ENCODE assay signal across 14 cellular contexts in genomic region chr22:40727607-40728325, GRCh38. TPM values are rescaled to one million over a fixed set of nuclear protein-coding genes. Genes with fewer than 3 reads are reported as not detected.
DNase-seq lines count a peak whose midpoint lies in the region; ATAC-seq, FAIRE-seq and TF ChIP-seq lines count a peak whose summit lies in the region.
"Had no signal": no experiment of that assay in that cellular context is flagged by ENCODE, and none has a peak within 500 bp of the region (broad histone marks: within the 10 kb centered on the region; RNA-seq: fewer than 3 reads in every experiment).

No MANE protein-coding gene starts in this region.

- no peaks in the 10 kb centered on the region for H3K36me3 ChIP-seq in keratinocyte (ENCODE audit: control insufficient read depth in 2 of 2, extremely low read depth in 1 of 2, insufficient read depth in 2 of 2, low read length in 2 of 2)
- H3K36me3 ChIP-seq in gastroesophageal sphincter = no peaks in the 10 kb centered on the region
- H3K36me3 ChIP-seq: BE2C, left lung had no signal

- 84% methylated on average over 7 of the region's 7 CpGs; no CpG with 5 or more reads in 1 of the 2 donors for WGBS in gastroesophageal sphincter (ENCODE audit: low coverage in 1 of 2), 2 donors

- peak overlapping the region; percentile 73 for H2AFZ ChIP-seq in keratinocyte (ENCODE audit: control insufficient read depth, low read length)

- no peak for TF ChIP-seq POLR2A in gastroesophageal sphincter (IDR thresholded peaks at IDR 0.05)

- no peaks in the 10 kb centered on the region for H3K9me3 Mint-ChIP-seq in activated naive CD4-positive, alpha-beta T cell treated with anti-CD3 and anti-CD28 coated beads, Interleukin-2, amount 50 U/mL, for 24 hours
- H3K9me3 Mint-ChIP-seq in activated CD4-positive, alpha-beta memory T cell treated with anti-CD3 and anti-CD28 coated beads, Interleukin-2, amount 10 ng/mL, durations not matched to agents 7 days and 5 days = no peaks in the 10 kb centered on the region
- peaks cover 4% of the 10 kb centered on the region for H3K9me3 Mint-ChIP-seq in Calu3 (ENCODE audit: low read depth, unreplicated experiment)

- no peak for DNase-seq in activated naive CD4-positive, alpha-beta T cell (lab: John Stamatoyannopoulos, UW)
- DNase-seq in activated CD4-positive, alpha-beta memory T cell treated with anti-CD3 and anti-CD28 coated beads, Interleukin-2, amount 10 ng/mL, durations not matched to agents 7 days and 5 days = no peak
- DNase-seq in keratinocyte (ENCODE audit: low read depth, low spot score) (no peak), SKM-1 treated with dmso at 0.1 percent for 144 hours (lab: John Stamatoyannopoulos, UW; ENCODE audit: unreplicated experiment) (no peak), Calu3 (no peak)
- no peak for DNase-seq in stimulated activated CD4-positive, alpha-beta T cell treated with anti-CD3 and anti-CD28 coated beads, Interleukin-1b, Interleukin-23, amount 100 ng/mL, for 48 hours
- DNase-seq: BE2C, left lung, MV-4-11, NCI-H526 treated with DMSO at 0.1 percent for 48 hours, nucleus accumbens had no signal

- H4K20me1 ChIP-seq in keratinocyte (ENCODE audit: control insufficient read depth, extremely low read depth, insufficient read depth, low read length) = no peaks in the 10 kb centered on the region

- no TSS peak for BruUV-seq in Calu3 (replicated peaks; lab: Mats Ljungman, UMichigan)

- H3K27ac ChIP-seq in keratinocyte (ENCODE audit: control insufficient read depth, insufficient read depth, low read length) (peak overlapping the region; percentile 77), gastroesophageal sphincter (no peak overlapping the region)
- H3K27ac ChIP-seq: HL-60, left lung had no signal

- H3K9ac ChIP-seq in keratinocyte (ENCODE audit: control insufficient read depth, extremely low read depth, insufficient read depth, low read length) = peak overlapping the region; percentile 68

- H3K4me1 Mint-ChIP-seq in activated naive CD4-positive, alpha-beta T cell treated with anti-CD3 and anti-CD28 coated beads, Interleukin-2, amount 50 U/mL, for 24 hours = peaks cover 60% of the 10 kb centered on the region
- peaks cover 48% of the 10 kb centered on the region for H3K4me1 Mint-ChIP-seq in activated CD4-positive, alpha-beta memory T cell treated with anti-CD3 and anti-CD28 coated beads, Interleukin-2, amount 10 ng/mL, durations not matched to agents 7 days and 5 days
- H3K4me1 Mint-ChIP-seq in Calu3 (ENCODE audit: low read depth, unreplicated experiment) = peaks cover 5% of the 10 kb centered on the region

- FAIRE-seq in keratinocyte (lab: Jason Lieb, UNC) = no peak

- H3K4me3 Mint-ChIP-seq in activated naive CD4-positive, alpha-beta T cell treated with anti-CD3 and anti-CD28 coated beads, Interleukin-2, amount 50 U/mL, for 24 hours = peak overlapping the region; percentile 79
- H3K4me3 Mint-ChIP-seq in activated CD4-positive, alpha-beta memory T cell treated with anti-CD3 and anti-CD28 coated beads, Interleukin-2, amount 10 ng/mL, durations not matched to agents 7 days and 5 days = no peak overlapping the region
- H3K4me3 Mint-ChIP-seq in Calu3 (ENCODE audit: low read depth, unreplicated experiment) = no peak overlapping the region

- H3K4me1 ChIP-seq in keratinocyte (ENCODE audit: control insufficient read depth, extremely low read depth, insufficient read depth, low read length) (peaks cover 32% of the 10 kb centered on the region), gastroesophageal sphincter (peaks cover 0 to 7% (median 0%) of the 10 kb centered on the region in 3 donors)

- intact Hi-C loops in Calu3 (cut with micrococcal nuclease; ENCODE audit: unreplicated experiment) = no loop called here

- H3K27me3 ChIP-seq in keratinocyte (ENCODE audit: control insufficient read depth, extremely low read depth, insufficient read depth, low read length) (no peaks in the 10 kb centered on the region), gastroesophageal sphincter (no peaks in the 10 kb centered on the region)
- H3K27me3 ChIP-seq: BE2C, left lung had no signal

- H3K36me3 Mint-ChIP-seq in activated naive CD4-positive, alpha-beta T cell treated with anti-CD3 and anti-CD28 coated beads, Interleukin-2, amount 50 U/mL, for 24 hours = peaks cover 3% of the 10 kb centered on the region
- H3K36me3 Mint-ChIP-seq in activated CD4-positive, alpha-beta memory T cell treated with anti-CD3 and anti-CD28 coated beads, Interleukin-2, amount 10 ng/mL, durations not matched to agents 7 days and 5 days (ENCODE audit: low read depth) = peaks cover 4% of the 10 kb centered on the region
- H3K36me3 Mint-ChIP-seq in Calu3 (ENCODE audit: insufficient read depth, unreplicated experiment) = no peaks in the 10 kb centered on the region

- peak overlapping the region; percentile 78 for H3K4me2 ChIP-seq in keratinocyte (ENCODE audit: control insufficient read depth, extremely low read depth, insufficient read depth, low read depth, low read length)

- H3K9me1 ChIP-seq in keratinocyte (ENCODE audit: control insufficient read depth, extremely low read depth, insufficient read depth, low read length) = no peaks in the 10 kb centered on the region

- H3K27ac Mint-ChIP-seq in activated naive CD4-positive, alpha-beta T cell treated with anti-CD3 and anti-CD28 coated beads, Interleukin-2, amount 50 U/mL, for 24 hours = peak overlapping the region; percentile 98
- peak overlapping the region; percentile 56 for H3K27ac Mint-ChIP-seq in activated CD4-positive, alpha-beta memory T cell treated with anti-CD3 and anti-CD28 coated beads, Interleukin-2, amount 10 ng/mL, durations not matched to agents 7 days and 5 days
- H3K27ac Mint-ChIP-seq in Calu3 (ENCODE audit: unreplicated experiment) = no peak overlapping the region

- dilution Hi-C loops in keratinocyte (cut with MboI; ENCODE audit: extremely low pct_ligation_motif_present, low sequenced_read_pairs) = no loop called here

- TF ChIP-seq CTCF in keratinocyte (optimal IDR thresholded peaks at IDR 0.05 in 1 of 3, IDR thresholded peaks at IDR 0.05 in 1 of 3, conservative IDR thresholded peaks at IDR 0.05 in 1 of 3; ENCODE audit: extremely low read depth in 1 of 3, insufficient read depth in 2 of 3, low read length in 3 of 3) (no peak), Calu3 (IDR thresholded peaks at IDR 0.05; ENCODE audit: unreplicated experiment) (no peak), gastroesophageal sphincter (IDR thresholded peaks at IDR 0.05) (no peak)

- ATAC-seq in gastroesophageal sphincter = no peak
- ATAC-seq: left lung had no signal

- H3K4me3 ChIP-seq in keratinocyte (ENCODE audit: control insufficient read depth in 2 of 3, extremely low read depth in 1 of 3, insufficient read depth in 2 of 3, low read depth in 1 of 3, low read length in 3 of 3) (peak overlapping the region in 2 of 3 experiments; percentile 36 to 46), gastroesophageal sphincter (no peak overlapping the region)
- H3K4me3 ChIP-seq: left lung had no signal

- no peak for TF ChIP-seq EP300 in gastroesophageal sphincter (IDR thresholded peaks at IDR 0.05)

- H3K79me2 ChIP-seq in keratinocyte (ENCODE audit: control insufficient read depth, insufficient read depth, low read length) = no peaks in the 10 kb centered on the region

- H3K27me3 Mint-ChIP-seq in activated naive CD4-positive, alpha-beta T cell treated with anti-CD3 and anti-CD28 coated beads, Interleukin-2, amount 50 U/mL, for 24 hours = no peaks in the 10 kb centered on the region
- H3K27me3 Mint-ChIP-seq in activated CD4-positive, alpha-beta memory T cell treated with anti-CD3 and anti-CD28 coated beads, Interleukin-2, amount 10 ng/mL, durations not matched to agents 7 days and 5 days = peaks cover 1% of the 10 kb centered on the region
- H3K27me3 Mint-ChIP-seq in Calu3 (ENCODE audit: unreplicated experiment) = no peaks in the 10 kb centered on the region

- H3K9me3 ChIP-seq in keratinocyte (ENCODE audit: control insufficient read depth, low read depth, low read length) (no peaks in the 10 kb centered on the region), gastroesophageal sphincter (no peaks in the 10 kb centered on the region)
- H3K9me3 ChIP-seq: BE2C, left lung had no signal

- CTCF ChIA-PET in activated CD4-positive, alpha-beta memory T cell treated with anti-CD3 and anti-CD28 coated beads, Interleukin-2, amount 10 ng/mL, durations not matched to agents 7 days and 5 days (lab: Charles Lee) = interaction anchor here (1.4 to 1.7 kb wide), 3 partner anchors 16 to 203 kb away, joined by 3 to 8 read pairs (median 3); no protein-coding TSS in a partner anchor
- CTCF ChIA-PET in Calu3 (lab: Charles Lee) = no interaction called here

- POLR2A ChIA-PET in activated CD4-positive, alpha-beta memory T cell treated with anti-CD3 and anti-CD28 coated beads, Interleukin-2, amount 10 ng/mL, durations not matched to agents 7 days and 5 days (lab: Charles Lee) = interaction anchor here (1.1 to 1.6 kb wide), 2 partner anchors 10 to 16 kb away, joined by 4 to 6 read pairs; no protein-coding TSS in a partner anchor

RNA-seq across cellular contexts. Expression of gene MCHR1, which starts 48.5 kb away (rescaled TPM):
- not detected for total RNA-seq in activated CD4-positive, alpha-beta memory T cell treated with anti-CD3 and anti-CD28 coated beads, Interleukin-2, amount 10 ng/mL, durations not matched to agents 7 days and 5 days
- 0.12 to 0.24 TPM in 2 of 3 replicates, not detected in the other for polyA plus RNA-seq in keratinocyte
- polyA plus RNA-seq in keratinocyte (2011; ENCODE audit: low read depth) = not detected
- 0.11 TPM in 1 of 2 replicates, not detected in the other for polyA plus RNA-seq in keratinocyte (2011; cell fraction: cytosol; rRNA removed)
- polyA plus RNA-seq in keratinocyte (2011; cell fraction: nucleus; rRNA removed) = 0.19 and 0.29 TPM in 2 replicates
- not detected in 2 replicates for polyA plus RNA-seq in keratinocyte (2012; ENCODE audit: low replicate concordance)
- 1.8 TPM in 1 of 3 replicates, not detected in the others for polyA minus RNA-seq in keratinocyte
- polyA minus RNA-seq in keratinocyte (2011; cell fraction: cytosol; rRNA and poly(A)+ RNA removed) = not detected
- polyA minus RNA-seq in keratinocyte (2011; cell fraction: nucleus; rRNA and poly(A)+ RNA removed) = not detected in 2 replicates
- total RNA-seq in Calu3 (2022) = not detected in 2 replicates
- total RNA-seq in gastroesophageal sphincter = under 1 TPM in 2 of 4 donors, not detected in 2; 0.27 to 0.40 TPM

Comparison
In these comparisons a context has a peak if more than half of its experiments do, and no peak if none do; other contexts are left out.
1. H3K4me3 ChIP-seq: peak in keratinocyte (2 of 3); none in gastroesophageal sphincter (0 of 2).